In genomic region chr5:54159153-54159836, GRCh38 we compare ENCODE assay signal across 10 cellular contexts.
DNase-seq lines count a peak whose midpoint lies in the region; ATAC-seq and FAIRE-seq lines count a peak whose summit lies in the region.
"Had no signal": no experiment of that assay in that cellular context is flagged by ENCODE, and none has a peak within 500 bp of the region (broad histone marks: within the 10 kb centered on the region; RNA-seq: fewer than 3 reads in every experiment).

No MANE protein-coding gene starts in this region.

- no peak for FAIRE-seq in frontal cortex (lab: Jason Lieb, UNC)
- FAIRE-seq: G401.6 had no signal

- intact Hi-C loops in posterior cingulate gyrus (cut with DNase I): no loop called here

- ATAC-seq in GM21529 (IDR thresholded peaks at IDR 0.05; ENCODE audit: unreplicated experiment) (peak; percentile 84), GM21576 (IDR thresholded peaks at IDR 0.05; ENCODE audit: unreplicated experiment) (no peak)

- DNase-seq in CMK (ENCODE audit: low read depth) (peak; percentile 36), NCI-H69 (lab: John Stamatoyannopoulos, UW) (peak; percentile 34), glomerular visceral epithelial cell (ENCODE audit: extremely low spot score) (peak; percentile 8), NCI-H2227 (lab: John Stamatoyannopoulos, UW; ENCODE audit: unreplicated experiment) (no peak), posterior cingulate gyrus (no peak), frontal cortex (ENCODE audit: low spot score in 2 of 2) (no peak)
- DNase-seq: RPMI8226 had no signal

Comparison
In these comparisons a context has a peak if more than half of its experiments do, and no peak if none do; other contexts are left out.
1. DNase-seq: peak in CMK (single experiment), NCI-H69 (single experiment) and glomerular visceral epithelial cell (single experiment); none in NCI-H2227 (single experiment), posterior cingulate gyrus (0 of 10) and frontal cortex (0 of 2).